Comparison of ENCODE assay signal across 1 cellular context in the genomic region with DNA sequence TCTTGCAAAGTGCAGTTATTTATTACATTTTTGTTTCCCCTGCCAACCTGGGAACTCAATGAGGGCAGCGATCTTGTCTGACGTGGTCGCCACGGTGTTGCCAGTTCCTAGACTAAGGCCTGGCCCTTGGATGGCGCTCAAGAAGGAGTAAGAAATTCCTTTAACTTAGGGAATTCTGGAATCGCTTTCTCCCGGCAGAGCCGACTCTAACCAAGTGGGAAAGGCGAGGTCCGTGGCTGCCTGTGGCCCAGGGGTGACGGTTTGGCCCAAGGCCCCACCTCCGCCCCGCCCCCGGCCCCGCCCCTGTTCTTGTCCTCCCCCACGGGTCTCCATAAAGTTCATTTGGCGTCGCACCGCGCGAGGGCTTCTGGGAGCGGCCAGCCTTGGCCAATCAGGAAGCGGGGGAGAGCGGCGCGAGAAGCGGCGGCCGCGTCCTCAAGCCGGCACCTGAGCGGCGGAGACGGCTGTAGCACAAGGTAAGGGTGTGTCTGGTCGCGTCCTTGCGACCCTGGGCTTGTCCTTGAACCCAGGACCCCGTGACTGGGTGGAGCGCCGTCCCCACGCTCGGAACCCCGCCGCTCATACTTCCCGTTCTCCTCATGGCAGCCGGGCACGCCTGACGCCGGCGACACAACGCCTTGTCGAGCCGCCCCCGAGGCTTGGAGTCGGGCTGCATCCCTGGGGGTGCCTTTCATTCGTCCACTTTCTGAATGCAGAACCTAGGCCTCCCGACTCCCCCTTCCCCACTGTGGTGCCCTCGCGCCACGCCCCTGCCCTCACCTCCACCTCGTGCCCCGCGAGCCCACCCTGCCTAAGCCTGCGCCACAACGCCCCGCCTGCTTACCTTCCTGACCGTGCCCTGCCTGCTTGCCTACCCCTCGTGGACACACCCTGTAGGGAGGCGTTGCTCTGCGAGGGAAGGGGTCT.
TF ChIP-seq lines count a peak whose summit lies in the region.

Gene NUP93, plus strand, starts transcription at position 394 of the 927 bp plus-strand sequence. CDS start 18,119 bp downstream, outside the sequence.

TF ChIP-seq in HepG2, 621 proteins besides CTCF, POLR2A, EP300 and RAD21 (continued from another document and continues in another):
- TF ChIP-seq MYPOP (CRISPR knock-in tag; IDR thresholded peaks at IDR 0.05) (peak; percentile 57; the same call in 1 of the 2 replicates), NR2C2 (CRISPR knock-in tag; IDR thresholded peaks at IDR 0.05; ENCODE audit: borderline replicate concordance) (peak; percentile 81; the same call in 1 of the 2 replicates), RXRB (CRISPR knock-in tag; IDR thresholded peaks at IDR 0.05; ENCODE audit: borderline replicate concordance) (peak; percentile 52; the same call in 1 of the 2 replicates), XRCC5 (optimal IDR thresholded peaks at IDR 0.05; ENCODE audit: low read length) (peak; percentile 77), ADNP (CRISPR knock-in tag; IDR thresholded peaks at IDR 0.05) (no peak), MTA3 (CRISPR knock-in tag; IDR thresholded peaks at IDR 0.05) (no peak), BHLHE40 (IDR thresholded peaks at IDR 0.05; ENCODE audit: low read length) (no peak; the same call in 1 of the 2 replicates), ZNF414 (CRISPR knock-in tag; IDR thresholded peaks at IDR 0.05) (no peak; the same call in 1 of the 2 replicates), SRSF1 (optimal IDR thresholded peaks at IDR 0.05; ENCODE audit: low read depth, low read length) (peak; percentile 69), ZNF18 (CRISPR knock-in tag; IDR thresholded peaks at IDR 0.05; ENCODE audit: insufficient replicate concordance) (peak; percentile 63), MED8 (CRISPR knock-in tag; IDR thresholded peaks at IDR 0.05; ENCODE audit: insufficient replicate concordance) (no peak), ZC3H13 (CRISPR knock-in tag; IDR thresholded peaks at IDR 0.05) (no peak), ZC3H4 (CRISPR knock-in tag; IDR thresholded peaks at IDR 0.05; ENCODE audit: borderline replicate concordance) (0 out of 2 replicates have a peak, but pooled peaks have one; percentile 27), ZNF234 (CRISPR knock-in tag; conservative IDR thresholded peaks at IDR 0.05) (no peak), MTF1 (CRISPR knock-in tag; IDR thresholded peaks at IDR 0.05) (peak; percentile 75; the same call in 1 of the 2 replicates), KDM4B (CRISPR knock-in tag; IDR thresholded peaks at IDR 0.05) (peak; percentile 56; the same call in 1 of the 2 replicates), NCOA1 (CRISPR knock-in tag; IDR thresholded peaks at IDR 0.05) (no peak), KDM6A (CRISPR knock-in tag; IDR thresholded peaks at IDR 0.05; ENCODE audit: low read depth) (0 out of 2 replicates have a peak, but pooled peaks have one; percentile 17), ZBTB37 (CRISPR knock-in tag; IDR thresholded peaks at IDR 0.05) (0 out of 2 replicates have a peak, but pooled peaks have one; percentile 2), E2F1 (CRISPR knock-in tag; IDR thresholded peaks at IDR 0.05) (peak; percentile 84), SRY (CRISPR knock-in tag; IDR thresholded peaks at IDR 0.05) (no peak; the same call in 1 of the 2 replicates), ZNF570 (CRISPR knock-in tag; IDR thresholded peaks at IDR 0.05; ENCODE audit: borderline replicate concordance) (no peak), ZBTB42 (CRISPR knock-in tag; IDR thresholded peaks at IDR 0.05) (no peak), SP1 (IDR thresholded peaks at IDR 0.05) (no peak), SP1 (CRISPR knock-in tag; IDR thresholded peaks at IDR 0.05) (peak; percentile 99)
- TF ChIP-seq, protein P1, sequence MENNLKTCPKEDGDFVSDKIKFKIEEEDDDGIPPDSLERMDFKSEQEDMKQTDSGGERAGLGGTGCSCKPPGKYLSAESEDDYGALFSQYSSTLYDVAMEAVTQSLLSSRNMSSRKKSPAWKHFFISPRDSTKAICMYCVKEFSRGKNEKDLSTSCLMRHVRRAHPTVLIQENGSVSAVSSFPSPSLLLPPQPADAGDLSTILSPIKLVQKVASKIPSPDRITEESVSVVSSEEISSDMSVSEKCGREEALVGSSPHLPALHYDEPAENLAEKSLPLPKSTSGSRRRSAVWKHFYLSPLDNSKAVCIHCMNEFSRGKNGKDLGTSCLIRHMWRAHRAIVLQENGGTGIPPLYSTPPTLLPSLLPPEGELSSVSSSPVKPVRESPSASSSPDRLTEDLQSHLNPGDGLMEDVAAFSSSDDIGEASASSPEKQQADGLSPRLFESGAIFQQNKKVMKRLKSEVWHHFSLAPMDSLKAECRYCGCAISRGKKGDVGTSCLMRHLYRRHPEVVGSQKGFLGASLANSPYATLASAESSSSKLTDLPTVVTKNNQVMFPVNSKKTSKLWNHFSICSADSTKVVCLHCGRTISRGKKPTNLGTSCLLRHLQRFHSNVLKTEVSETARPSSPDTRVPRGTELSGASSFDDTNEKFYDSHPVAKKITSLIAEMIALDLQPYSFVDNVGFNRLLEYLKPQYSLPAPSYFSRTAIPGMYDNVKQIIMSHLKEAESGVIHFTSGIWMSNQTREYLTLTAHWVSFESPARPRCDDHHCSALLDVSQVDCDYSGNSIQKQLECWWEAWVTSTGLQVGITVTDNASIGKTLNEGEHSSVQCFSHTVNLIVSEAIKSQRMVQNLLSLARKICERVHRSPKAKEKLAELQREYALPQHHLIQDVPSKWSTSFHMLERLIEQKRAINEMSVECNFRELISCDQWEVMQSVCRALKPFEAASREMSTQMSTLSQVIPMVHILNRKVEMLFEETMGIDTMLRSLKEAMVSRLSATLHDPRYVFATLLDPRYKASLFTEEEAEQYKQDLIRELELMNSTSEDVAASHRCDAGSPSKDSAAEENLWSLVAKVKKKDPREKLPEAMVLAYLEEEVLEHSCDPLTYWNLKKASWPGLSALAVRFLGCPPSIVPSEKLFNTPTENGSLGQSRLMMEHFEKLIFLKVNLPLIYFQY (CRISPR knock-in tag; IDR thresholded peaks at IDR 0.05; ENCODE audit: borderline replicate concordance) = 0 out of 2 replicates have a peak, but pooled peaks have one; percentile 17
- TF ChIP-seq, protein P2, sequence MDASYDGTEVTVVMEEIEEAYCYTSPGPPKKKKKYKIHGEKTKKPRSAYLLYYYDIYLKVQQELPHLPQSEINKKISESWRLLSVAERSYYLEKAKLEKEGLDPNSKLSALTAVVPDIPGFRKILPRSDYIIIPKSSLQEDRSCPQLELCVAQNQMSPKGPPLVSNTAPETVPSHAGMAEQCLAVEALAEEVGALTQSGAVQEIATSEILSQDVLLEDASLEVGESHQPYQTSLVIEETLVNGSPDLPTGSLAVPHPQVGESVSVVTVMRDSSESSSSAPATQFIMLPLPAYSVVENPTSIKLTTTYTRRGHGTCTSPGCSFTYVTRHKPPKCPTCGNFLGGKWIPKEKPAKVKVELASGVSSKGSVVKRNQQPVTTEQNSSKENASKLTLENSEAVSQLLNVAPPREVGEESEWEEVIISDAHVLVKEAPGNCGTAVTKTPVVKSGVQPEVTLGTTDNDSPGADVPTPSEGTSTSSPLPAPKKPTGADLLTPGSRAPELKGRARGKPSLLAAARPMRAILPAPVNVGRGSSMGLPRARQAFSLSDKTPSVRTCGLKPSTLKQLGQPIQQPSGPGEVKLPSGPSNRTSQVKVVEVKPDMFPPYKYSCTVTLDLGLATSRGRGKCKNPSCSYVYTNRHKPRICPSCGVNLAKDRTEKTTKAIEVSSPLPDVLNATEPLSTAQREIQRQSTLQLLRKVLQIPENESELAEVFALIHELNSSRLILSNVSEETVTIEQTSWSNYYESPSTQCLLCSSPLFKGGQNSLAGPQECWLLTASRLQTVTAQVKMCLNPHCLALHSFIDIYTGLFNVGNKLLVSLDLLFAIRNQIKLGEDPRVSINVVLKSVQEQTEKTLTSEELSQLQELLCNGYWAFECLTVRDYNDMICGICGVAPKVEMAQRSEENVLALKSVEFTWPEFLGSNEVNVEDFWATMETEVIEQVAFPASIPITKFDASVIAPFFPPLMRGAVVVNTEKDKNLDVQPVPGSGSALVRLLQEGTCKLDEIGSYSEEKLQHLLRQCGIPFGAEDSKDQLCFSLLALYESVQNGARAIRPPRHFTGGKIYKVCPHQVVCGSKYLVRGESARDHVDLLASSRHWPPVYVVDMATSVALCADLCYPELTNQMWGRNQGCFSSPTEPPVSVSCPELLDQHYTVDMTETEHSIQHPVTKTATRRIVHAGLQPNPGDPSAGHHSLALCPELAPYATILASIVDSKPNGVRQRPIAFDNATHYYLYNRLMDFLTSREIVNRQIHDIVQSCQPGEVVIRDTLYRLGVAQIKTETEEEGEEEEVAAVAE (CRISPR knock-in tag; IDR thresholded peaks at IDR 0.05; ENCODE audit: borderline replicate concordance) = peak; percentile 93
- TF ChIP-seq, protein P3, sequence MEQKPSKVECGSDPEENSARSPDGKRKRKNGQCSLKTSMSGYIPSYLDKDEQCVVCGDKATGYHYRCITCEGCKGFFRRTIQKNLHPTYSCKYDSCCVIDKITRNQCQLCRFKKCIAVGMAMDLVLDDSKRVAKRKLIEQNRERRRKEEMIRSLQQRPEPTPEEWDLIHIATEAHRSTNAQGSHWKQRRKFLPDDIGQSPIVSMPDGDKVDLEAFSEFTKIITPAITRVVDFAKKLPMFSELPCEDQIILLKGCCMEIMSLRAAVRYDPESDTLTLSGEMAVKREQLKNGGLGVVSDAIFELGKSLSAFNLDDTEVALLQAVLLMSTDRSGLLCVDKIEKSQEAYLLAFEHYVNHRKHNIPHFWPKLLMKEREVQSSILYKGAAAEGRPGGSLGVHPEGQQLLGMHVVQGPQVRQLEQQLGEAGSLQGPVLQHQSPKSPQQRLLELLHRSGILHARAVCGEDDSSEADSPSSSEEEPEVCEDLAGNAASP (CRISPR knock-in tag; IDR thresholded peaks at IDR 0.05; ENCODE audit: borderline replicate concordance) = peak; percentile 63
- TF ChIP-seq, protein P4, sequence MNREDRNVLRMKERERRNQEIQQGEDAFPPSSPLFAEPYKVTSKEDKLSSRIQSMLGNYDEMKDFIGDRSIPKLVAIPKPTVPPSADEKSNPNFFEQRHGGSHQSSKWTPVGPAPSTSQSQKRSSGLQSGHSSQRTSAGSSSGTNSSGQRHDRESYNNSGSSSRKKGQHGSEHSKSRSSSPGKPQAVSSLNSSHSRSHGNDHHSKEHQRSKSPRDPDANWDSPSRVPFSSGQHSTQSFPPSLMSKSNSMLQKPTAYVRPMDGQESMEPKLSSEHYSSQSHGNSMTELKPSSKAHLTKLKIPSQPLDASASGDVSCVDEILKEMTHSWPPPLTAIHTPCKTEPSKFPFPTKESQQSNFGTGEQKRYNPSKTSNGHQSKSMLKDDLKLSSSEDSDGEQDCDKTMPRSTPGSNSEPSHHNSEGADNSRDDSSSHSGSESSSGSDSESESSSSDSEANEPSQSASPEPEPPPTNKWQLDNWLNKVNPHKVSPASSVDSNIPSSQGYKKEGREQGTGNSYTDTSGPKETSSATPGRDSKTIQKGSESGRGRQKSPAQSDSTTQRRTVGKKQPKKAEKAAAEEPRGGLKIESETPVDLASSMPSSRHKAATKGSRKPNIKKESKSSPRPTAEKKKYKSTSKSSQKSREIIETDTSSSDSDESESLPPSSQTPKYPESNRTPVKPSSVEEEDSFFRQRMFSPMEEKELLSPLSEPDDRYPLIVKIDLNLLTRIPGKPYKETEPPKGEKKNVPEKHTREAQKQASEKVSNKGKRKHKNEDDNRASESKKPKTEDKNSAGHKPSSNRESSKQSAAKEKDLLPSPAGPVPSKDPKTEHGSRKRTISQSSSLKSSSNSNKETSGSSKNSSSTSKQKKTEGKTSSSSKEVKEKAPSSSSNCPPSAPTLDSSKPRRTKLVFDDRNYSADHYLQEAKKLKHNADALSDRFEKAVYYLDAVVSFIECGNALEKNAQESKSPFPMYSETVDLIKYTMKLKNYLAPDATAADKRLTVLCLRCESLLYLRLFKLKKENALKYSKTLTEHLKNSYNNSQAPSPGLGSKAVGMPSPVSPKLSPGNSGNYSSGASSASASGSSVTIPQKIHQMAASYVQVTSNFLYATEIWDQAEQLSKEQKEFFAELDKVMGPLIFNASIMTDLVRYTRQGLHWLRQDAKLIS (CRISPR knock-in tag; IDR thresholded peaks at IDR 0.05) = no peak
